12 cellular contexts compared by ENCODE assay signal in the genomic region with DNA sequence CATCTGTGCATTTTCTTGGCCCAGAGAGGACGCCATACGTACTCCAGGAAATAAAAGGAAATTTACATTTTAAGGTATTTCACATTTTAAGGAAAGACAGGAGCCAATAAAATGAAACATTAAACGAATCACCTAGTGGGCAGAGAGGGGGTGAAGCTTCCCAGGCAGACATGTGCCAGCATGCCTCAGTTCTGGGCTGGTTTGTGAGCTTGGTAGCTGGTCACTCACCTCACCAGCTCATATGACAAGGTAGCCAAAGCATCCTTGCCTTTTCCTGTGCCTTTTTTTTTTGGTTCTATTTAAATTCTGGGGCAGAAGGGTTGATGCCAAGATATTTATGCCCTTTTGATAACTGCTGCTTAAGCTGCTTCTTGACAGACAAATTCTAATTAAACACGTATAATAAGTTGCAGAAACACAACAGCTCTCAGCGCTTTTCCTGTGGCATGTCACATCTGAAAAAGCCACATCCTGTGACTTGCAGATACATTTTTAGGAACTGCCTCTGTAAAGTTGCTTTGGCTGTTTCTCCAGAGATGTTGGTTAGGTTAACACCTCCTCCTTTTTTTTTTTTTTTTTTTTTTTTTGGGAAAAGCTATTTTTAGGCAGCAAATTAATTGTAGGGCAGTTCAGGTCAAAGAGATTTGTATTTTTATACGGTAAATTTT.
DNase-seq lines count a peak whose midpoint lies in the region; ATAC-seq and TF ChIP-seq lines count a peak whose summit lies in the region.
"Had no signal": no experiment of that assay in that cellular context is flagged by ENCODE, and none has a peak within 500 bp of the region (broad histone marks: within the 10 kb centered on the region; RNA-seq: fewer than 3 reads in every experiment).

No MANE protein-coding gene starts in this region.

- H3K36me3 Mint-ChIP-seq in activated T-cell treated with anti-CD3 and anti-CD28 coated beads, Interleukin-2, amount 50 U/mL, for 72 hours (ENCODE audit: insufficient read depth in 2 of 2) = no peaks in the 10 kb centered on the region
- H3K36me3 Mint-ChIP-seq in activated T-cell treated with anti-CD3 and anti-CD28 coated beads, Interleukin-2, amount 50 U/mL, for 4 hours (ENCODE audit: insufficient read depth) = no peaks in the 10 kb centered on the region

- TF ChIP-seq POLR2A in testis (IDR thresholded peaks at IDR 0.05) (no peak), tibial nerve (IDR thresholded peaks at IDR 0.05) (no peak)

- ATAC-seq in activated T-cell treated with anti-CD3 and anti-CD28 coated beads, Interleukin-2, amount 50 U/mL, for 72 hours (replicated peaks in 1 of 2) = peak; percentile 15 to 38
- no peak for ATAC-seq in activated T-cell treated with anti-CD3 and anti-CD28 coated beads, Interleukin-2, amount 50 U/mL, for 4 hours
- ATAC-seq in HG03064 (IDR thresholded peaks at IDR 0.05; ENCODE audit: low read depth, unreplicated experiment) = peak; percentile 62
- no peak for ATAC-seq in HG02973 (IDR thresholded peaks at IDR 0.05; ENCODE audit: unreplicated experiment)

- no peaks in the 10 kb centered on the region for H3K9me3 ChIP-seq in neuronal stem cell (replicated peaks in 1 of 2; ENCODE audit: control insufficient read depth in 2 of 2, insufficient read depth in 1 of 2, low read depth in 1 of 2, low read length in 2 of 2)
- H3K9me3 ChIP-seq in testis = no peaks in the 10 kb centered on the region
- no peaks in the 10 kb centered on the region for H3K9me3 ChIP-seq in tibial nerve

- H3K79me1 ChIP-seq in neuronal stem cell (ENCODE audit: low read depth, low read length) = no peaks in the 10 kb centered on the region

- H3K36me3 ChIP-seq in neuronal stem cell (replicated peaks in 1 of 2; ENCODE audit: control insufficient read depth in 2 of 2, insufficient read depth in 2 of 2, low read length in 2 of 2) (no peaks in the 10 kb centered on the region), testis (ENCODE audit: low read depth, missing control alignments) (no peaks in the 10 kb centered on the region), tibial nerve (no peaks in the 10 kb centered on the region)

- WGBS in neuronal stem cell (ENCODE audit: extremely low coverage in 2 of 2, insufficient read length in 2 of 2, insufficient replicate concordance in 1 of 2), 2 donors = no CpG with 5 or more reads among the region's 6 CpGs
- 77 to 81% methylated on average over 6 of the region's 6 CpGs for whole genome bisulfite sequencing in testis, 2 donors
- whole genome bisulfite sequencing in tibial nerve, 2 donors = 66 to 70% methylated on average over 6 of the region's 6 CpGs

- DNase-seq in activated T-cell treated with anti-CD3 and anti-CD28 coated beads, Interleukin-2, amount 50 U/mL, for 72 hours = no peak
- no peak for DNase-seq in activated T-cell treated with anti-CD3 and anti-CD28 coated beads, Interleukin-2, amount 50 U/mL, for 4 hours
- DNase-seq in SIG-M5 (lab: John Stamatoyannopoulos, UW) (peak; percentile 15), neuronal stem cell (ENCODE audit: low spot score) (no peak), testis (no peak), tibial nerve (ENCODE audit: low spot score in 2 of 2) (no peak)
- DNase-seq: activated CD8-positive, alpha-beta memory T cell treated with anti-CD3 and anti-CD28 coated beads, Interleukin-2, amount 50 U/mL, for 4 hours; effector CD4-positive, alpha-beta T cell; posterior cingulate gyrus had no signal

- H3K4me3 Mint-ChIP-seq in activated T-cell treated with anti-CD3 and anti-CD28 coated beads, Interleukin-2, amount 50 U/mL, for 72 hours = peak overlapping the region; percentile 8 to 17
- H3K4me3 Mint-ChIP-seq in activated T-cell treated with anti-CD3 and anti-CD28 coated beads, Interleukin-2, amount 50 U/mL, for 4 hours = no peak overlapping the region

- no peak overlapping the region for H3K14ac ChIP-seq in neuronal stem cell (ENCODE audit: low read length)

- H3K27me3 ChIP-seq in neuronal stem cell (ENCODE audit: control insufficient read depth in 3 of 3, insufficient read depth in 3 of 3, low read depth in 1 of 3, low read length in 3 of 3) (no peaks in the 10 kb centered on the region), testis (no peaks in the 10 kb centered on the region), tibial nerve (no peaks in the 10 kb centered on the region)

- no peak overlapping the region for H2AFZ ChIP-seq in neuronal stem cell (ENCODE audit: low read length)

- H3K4me1 ChIP-seq in neuronal stem cell (ENCODE audit: control insufficient read depth in 2 of 2, insufficient read depth in 1 of 2, low read depth in 1 of 2, low read length in 2 of 2) = no peaks in the 10 kb centered on the region
- H3K4me1 ChIP-seq in testis = no peaks in the 10 kb centered on the region
- no peaks in the 10 kb centered on the region for H3K4me1 ChIP-seq in tibial nerve

- no peak overlapping the region for H3K9ac ChIP-seq in neuronal stem cell (ENCODE audit: low read depth, low read length, poor library complexity)

- intact Hi-C loops in testis (cut with DNase I; ENCODE audit: low total_unique reads) = no loop called here

- H4K91ac ChIP-seq in neuronal stem cell (ENCODE audit: low read depth, low read length, poor library complexity) = no peak overlapping the region

- no peak overlapping the region for H2BK15ac ChIP-seq in neuronal stem cell (ENCODE audit: low read length)

- no peak overlapping the region for H4K8ac ChIP-seq in neuronal stem cell (ENCODE audit: low read depth, low read length)

- no peak overlapping the region for H3K4me2 ChIP-seq in neuronal stem cell (ENCODE audit: insufficient read depth, low read length, poor library complexity, severe bottlenecking)

- no peak for TF ChIP-seq EP300 in tibial nerve (IDR thresholded peaks at IDR 0.05)

- H2AK5ac ChIP-seq in neuronal stem cell (ENCODE audit: low read depth, low read length) = no peak overlapping the region

- no peak overlapping the region for H2BK12ac ChIP-seq in neuronal stem cell (ENCODE audit: low read length)

- H3K18ac ChIP-seq in neuronal stem cell (ENCODE audit: low read length) = peak overlapping the region; percentile 68

- peaks cover 20% of the 10 kb centered on the region for H3K4me1 Mint-ChIP-seq in activated T-cell treated with anti-CD3 and anti-CD28 coated beads, Interleukin-2, amount 50 U/mL, for 72 hours (ENCODE audit: low read depth)
- H3K4me1 Mint-ChIP-seq in activated T-cell treated with anti-CD3 and anti-CD28 coated beads, Interleukin-2, amount 50 U/mL, for 4 hours (ENCODE audit: low read depth) = peaks cover 36% of the 10 kb centered on the region

- H3K23ac ChIP-seq in neuronal stem cell (ENCODE audit: low read depth, low read length, poor library complexity) = no peak overlapping the region

- H2BK5ac ChIP-seq in neuronal stem cell (ENCODE audit: low read length) = no peak overlapping the region

- peak overlapping the region; percentile 72 for H3K27ac Mint-ChIP-seq in activated T-cell treated with anti-CD3 and anti-CD28 coated beads, Interleukin-2, amount 50 U/mL, for 72 hours

- no peak overlapping the region for H2BK120ac ChIP-seq in neuronal stem cell (ENCODE audit: low read depth, low read length)

- no peak overlapping the region for H3K27ac ChIP-seq in neuronal stem cell (replicated peaks; ENCODE audit: low read length)
- no peak overlapping the region for H3K27ac ChIP-seq in testis
- H3K27ac ChIP-seq in tibial nerve = no peak overlapping the region
- H3K27ac ChIP-seq: C4-2B had no signal

- no peaks in the 10 kb centered on the region for H3K27me3 Mint-ChIP-seq in activated T-cell treated with anti-CD3 and anti-CD28 coated beads, Interleukin-2, amount 50 U/mL, for 72 hours (ENCODE audit: low read depth)
- H3K27me3 Mint-ChIP-seq in activated T-cell treated with anti-CD3 and anti-CD28 coated beads, Interleukin-2, amount 50 U/mL, for 4 hours (ENCODE audit: low read depth) = peaks cover 3% of the 10 kb centered on the region

- H3K4me3 ChIP-seq in neuronal stem cell (ENCODE audit: low read length in 2 of 2) (no peak overlapping the region), testis (no peak overlapping the region), tibial nerve (no peak overlapping the region)

- no peaks in the 10 kb centered on the region for H3K9me3 Mint-ChIP-seq in activated T-cell treated with anti-CD3 and anti-CD28 coated beads, Interleukin-2, amount 50 U/mL, for 72 hours
- H3K9me3 Mint-ChIP-seq in activated T-cell treated with anti-CD3 and anti-CD28 coated beads, Interleukin-2, amount 50 U/mL, for 4 hours = no peaks in the 10 kb centered on the region

- TF ChIP-seq CTCF in testis (IDR thresholded peaks at IDR 0.05) (no peak), tibial nerve (IDR thresholded peaks at IDR 0.05) (no peak)

- H3K4ac ChIP-seq in neuronal stem cell (ENCODE audit: low read length) = no peak overlapping the region

Comparison
In these comparisons a context has a peak if more than half of its experiments do, and no peak if none do; other contexts are left out.
1. ATAC-seq: peak in activated T-cell treated with anti-CD3 and anti-CD28 coated beads, Interleukin-2, amount 50 U/mL, for 72 hours (2 of 2) and HG03064 (single experiment); none in activated T-cell treated with anti-CD3 and anti-CD28 coated beads, Interleukin-2, amount 50 U/mL, for 4 hours (0 of 2) and HG02973 (single experiment).